In genomic region chr20:18440403-18440802, GRCh38 we compare ENCODE assay signal across 23 cellular contexts.
"Had no signal": no experiment of that assay in that cellular context is flagged by ENCODE, and none has a peak within 500 bp of the region (broad histone marks: within the 10 kb centered on the region; RNA-seq: fewer than 3 reads in every experiment).

No MANE protein-coding gene starts in this region.

- H3K36me3 ChIP-seq: left ventricle myocardium inferior, ovary, thyroid gland, transverse colon, upper lobe of left lung, vagina had no signal

- H3K9me3 ChIP-seq: left ventricle myocardium inferior, ovary, testis, thyroid gland, transverse colon, upper lobe of left lung, vagina had no signal

- H3K27ac ChIP-seq: hepatocyte, left ventricle myocardium inferior, ovary, skin epidermis, testis, thyroid gland, transverse colon, upper lobe of left lung, vagina had no signal

- H3K9me3 Mint-ChIP-seq: naive thymus-derived CD4-positive, alpha-beta T cell; natural killer cell treated with Interleukin-12 subunit alpha and Interleukin-12 subunit beta and Interleukin-15 and Interleukin-18, amount 100 ng/mL, for 72 hours; stimulated activated naive CD8-positive, alpha-beta T cell treated with anti-CD3 and anti-CD28 coated beads, Interleukin-15, amount 100 ng/mL, for 72 hours had no signal

- H3K4me1 Mint-ChIP-seq: stimulated activated naive CD8-positive, alpha-beta T cell treated with anti-CD3 and anti-CD28 coated beads, Interleukin-15, amount 100 ng/mL, for 72 hours had no signal

- ATAC-seq: naive thymus-derived CD4-positive, alpha-beta T cell; natural killer cell treated with Interleukin-12 subunit alpha and Interleukin-12 subunit beta and Interleukin-15 and Interleukin-18, amount 100 ng/mL, for 72 hours; right cardiac atrium; sciatic nerve; stimulated activated memory B cell treated with anti-CD40 and anti-IgM and Interleukin-4, amounts not matched to agents 10 μg/mL and 1 μg/mL and 100 μg/mL, for 72 hours; stimulated activated naive CD8-positive, alpha-beta T cell treated with anti-CD3 and anti-CD28 coated beads, Interleukin-15, amount 100 ng/mL, for 72 hours had no signal

- DNase-seq: islet precursor cell; left ventricle myocardium inferior; mesendoderm; naive thymus-derived CD4-positive, alpha-beta T cell; ovary; retina; right cardiac atrium; stimulated activated CD4-positive, alpha-beta T cell treated with anti-CD3 and anti-CD28 coated beads, Interleukin-4, amount 100 ng/mL, for 24 hours; stimulated activated naive CD4-positive, alpha-beta T cell treated with Interleukin-2 at 50 U/mL for 16 hours; stimulated activated naive CD8-positive, alpha-beta T cell treated with anti-CD3 and anti-CD28 coated beads, Interleukin-15, amount 100 ng/mL, for 72 hours; testis; thyroid gland; transverse colon; upper lobe of left lung had no signal

- H3K4me3 Mint-ChIP-seq: mesothelial cell of epicardium; naive thymus-derived CD4-positive, alpha-beta T cell; natural killer cell treated with Interleukin-12 subunit alpha and Interleukin-12 subunit beta and Interleukin-15 and Interleukin-18, amount 100 ng/mL, for 72 hours; stimulated activated memory B cell treated with anti-CD40 and anti-IgM and Interleukin-4, amounts not matched to agents 10 μg/mL and 1 μg/mL and 100 μg/mL, for 72 hours; stimulated activated naive CD8-positive, alpha-beta T cell treated with anti-CD3 and anti-CD28 coated beads, Interleukin-15, amount 100 ng/mL, for 72 hours had no signal

- H3K36me3 Mint-ChIP-seq: natural killer cell treated with Interleukin-12 subunit alpha and Interleukin-12 subunit beta and Interleukin-15 and Interleukin-18, amount 100 ng/mL, for 72 hours had no signal

- H3K27ac Mint-ChIP-seq: mesothelial cell of epicardium; naive thymus-derived CD4-positive, alpha-beta T cell; natural killer cell treated with Interleukin-12 subunit alpha and Interleukin-12 subunit beta and Interleukin-15 and Interleukin-18, amount 100 ng/mL, for 72 hours; progenitor cell of endocrine pancreas; stimulated activated memory B cell treated with anti-CD40 and anti-IgM and Interleukin-4, amounts not matched to agents 10 μg/mL and 1 μg/mL and 100 μg/mL, for 72 hours; stimulated activated naive CD8-positive, alpha-beta T cell treated with anti-CD3 and anti-CD28 coated beads, Interleukin-15, amount 100 ng/mL, for 72 hours had no signal

- H3K4me3 ChIP-seq: hepatocyte, left ventricle myocardium inferior, lung, ovary, skin epidermis, testis, thyroid gland, transverse colon, upper lobe of left lung, vagina had no signal

- H3K4me1 ChIP-seq: left ventricle myocardium inferior, testis, transverse colon, vagina had no signal

- H3K27me3 ChIP-seq: hepatocyte, ovary, testis, thyroid gland, transverse colon, upper lobe of left lung, vagina had no signal
